Comparison of ENCODE assay signal across 1 cellular context in genomic region chr6:35718911-35719381, GRCh38.
TF ChIP-seq lines count a peak whose summit lies in the region.

No MANE protein-coding gene starts in this region.

TF ChIP-seq in H1, 55 proteins besides CTCF, POLR2A, EP300 and RAD21:
- TF ChIP-seq CHD1 (IDR thresholded peaks at IDR 0.05; ENCODE audit: low read depth, low read length): no peak
- no peak for TF ChIP-seq TEAD4 (IDR thresholded peaks at IDR 0.05; ENCODE audit: low read depth, low read length)
- no peak for TF ChIP-seq TAF7 (optimal IDR thresholded peaks at IDR 0.05; ENCODE audit: borderline replicate concordance, low read depth, low read length)
- no peak for TF ChIP-seq SRF (IDR thresholded peaks at IDR 0.05; ENCODE audit: low read depth, low read length)
- TF ChIP-seq EGR1 (IDR thresholded peaks at IDR 0.05; ENCODE audit: borderline replicate concordance, low read depth, low read length): no peak
- TF ChIP-seq JUN (IDR thresholded peaks at IDR 0.05; ENCODE audit: low read depth, low read length): no peak
- no peak for TF ChIP-seq RBBP5 (IDR thresholded peaks at IDR 0.05; ENCODE audit: borderline replicate concordance, low read depth, low read length)
